Comparison of ENCODE assay signal across 30 cellular contexts in the genomic region with DNA sequence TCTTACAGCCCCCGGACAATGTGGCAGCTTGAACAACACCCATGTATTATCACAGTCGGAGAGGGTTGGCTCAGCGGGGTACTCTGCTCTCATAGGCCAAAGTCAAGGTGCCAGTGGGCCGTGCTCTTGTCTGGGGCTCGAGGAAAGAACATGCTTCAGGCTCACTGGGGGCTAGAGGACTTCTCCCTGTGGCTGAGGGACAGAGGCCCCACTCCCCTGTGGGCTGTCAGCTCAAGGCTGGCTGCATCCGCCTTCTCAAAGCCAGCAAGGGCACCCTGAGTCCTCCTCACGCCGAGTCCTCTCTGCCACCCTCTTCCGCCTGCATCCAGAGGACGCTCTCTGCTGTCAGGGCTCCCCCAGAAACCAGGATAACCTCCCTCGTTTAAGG.
DNase-seq lines count a peak whose midpoint lies in the region; ATAC-seq and TF ChIP-seq lines count a peak whose summit lies in the region.
"Had no signal": no experiment of that assay in that cellular context is flagged by ENCODE, and none has a peak within 500 bp of the region (broad histone marks: within the 10 kb centered on the region; RNA-seq: fewer than 3 reads in every experiment).

No MANE protein-coding gene starts in this region.

- H3K9ac ChIP-seq in smooth muscle cell (ENCODE audit: low read depth): no peak overlapping the region

- WGBS in smooth muscle cell (ENCODE audit: low lambda C conversion rate): 88% methylated on average over 11 of the region's 11 CpGs

- no peaks in the 10 kb centered on the region for H3K9me3 Mint-ChIP-seq in nephron
- H3K9me3 Mint-ChIP-seq: activated B cell treated with CpG ODN at 0.5 μM for 24 hours; activated T-cell treated with anti-CD3 and anti-CD28 coated beads, Interleukin-2, amount 50 U/mL, for 24 hours; CD4-positive, alpha-beta memory T cell; central memory CD8-positive, alpha-beta T cell; immature natural killer cell; mesothelial cell of epicardium; naive B cell had no signal

- H3K27me3 ChIP-seq in left ventricle myocardium inferior (ENCODE audit: low read depth) (peaks cover 13% of the 10 kb centered on the region), tibial artery (no peaks in the 10 kb centered on the region), smooth muscle cell (ENCODE audit: low read depth) (no peaks in the 10 kb centered on the region)

- H2AFZ ChIP-seq in smooth muscle cell (ENCODE audit: low read depth): no peak overlapping the region

- no peak overlapping the region for H3K4me3 ChIP-seq in left ventricle myocardium inferior
- no peak overlapping the region for H3K4me3 ChIP-seq in tibial artery
- no peak overlapping the region for H3K4me3 ChIP-seq in smooth muscle cell
- H3K4me3 ChIP-seq: esophagus squamous epithelium, left lung, SK-N-MC, skin epidermis had no signal

- intact Hi-C loops in left ventricle myocardium inferior (cut with micrococcal nuclease) (no loop called here), Right ventricle myocardium superior (cut with DNase I) (no loop called here), tibial artery (cut with DNase I; ENCODE audit: low total_unique reads) (no loop called here)

- H4K20me1 ChIP-seq in smooth muscle cell (ENCODE audit: low read depth): no peaks in the 10 kb centered on the region

- no peak for DNase-seq in left ventricle myocardium inferior
- no peak for DNase-seq in Right ventricle myocardium superior
- peak; percentile 31 for DNase-seq in ecto neural progenitor cell (ENCODE audit: low spot score)
- DNase-seq in tibial artery: no peak
- no peak for DNase-seq in inferior parietal cortex (ENCODE audit: extremely low spot score)
- DNase-seq in smooth muscle cell (lab: John Stamatoyannopoulos, UW; ENCODE audit: unreplicated experiment): no peak
- DNase-seq: activated B cell treated with CpG ODN at 0.5 μM for 24 hours; activated CD4-positive, alpha-beta T cell treated with anti-CD3 and anti-CD28 coated beads, Interleukin-2, amount 50 U/mL, for 1 hour; activated T-cell treated with anti-CD3 and anti-CD28 coated beads, Interleukin-2, amount 50 U/mL, for 24 hours; CD4-positive, alpha-beta memory T cell; dermis blood vessel endothelial cell; esophagus squamous epithelium; immature natural killer cell; Kasumi-1; naive B cell; NCI-H1417 treated with DMSO at 0.1 percent for 48 hours; NCI-H2081 treated with DMSO at 0.1 percent for 48 hours; NCI-H2227 treated with DMSO at 0.1 percent for 48 hours; NCI-H526; OCI-M1; stimulated activated naive CD4-positive, alpha-beta T cell had no signal

- no peak overlapping the region for H3K4me2 ChIP-seq in smooth muscle cell

- peak overlapping the region; percentile 65 for H3K27ac ChIP-seq in left ventricle myocardium inferior (replicated peaks)
- H3K27ac ChIP-seq in temporal lobe (ENCODE audit: low read depth, low read length): peak overlapping the region; percentile 47
- no peak overlapping the region for H3K27ac ChIP-seq in tibial artery
- H3K27ac ChIP-seq in smooth muscle cell (ENCODE audit: low read depth): no peak overlapping the region
- H3K27ac ChIP-seq: left lung, SK-N-MC had no signal

- H3K27ac Mint-ChIP-seq in nephron: peak overlapping the region in 2 of 3 experiments; percentile 23 to 95
- H3K27ac Mint-ChIP-seq: activated B cell treated with CpG ODN at 0.5 μM for 24 hours; activated naive CD8-positive, alpha-beta T cell; activated T-cell treated with anti-CD3 and anti-CD28 coated beads, Interleukin-2, amount 50 U/mL, for 24 hours; CD4-positive, alpha-beta memory T cell; immature natural killer cell; mesothelial cell of epicardium; naive B cell had no signal

- TF ChIP-seq CTCF in left ventricle myocardium inferior (IDR thresholded peaks at IDR 0.05; ENCODE audit: borderline replicate concordance) (no peak), nephron (IDR thresholded peaks at IDR 0.05; ENCODE audit: unreplicated experiment in 3 of 3) (no peak), tibial artery (IDR thresholded peaks at IDR 0.05) (no peak), smooth muscle cell (IDR thresholded peaks at IDR 0.05; ENCODE audit: borderline replicate concordance, insufficient read depth, poor library complexity, severe bottlenecking) (no peak)

- no peaks in the 10 kb centered on the region for H3F3A ChIP-seq in smooth muscle cell (ENCODE audit: low read depth)

- no peaks in the 10 kb centered on the region for H3K36me3 Mint-ChIP-seq in nephron (ENCODE audit: low read depth)
- H3K36me3 Mint-ChIP-seq: activated naive CD8-positive, alpha-beta T cell; CD4-positive, alpha-beta memory T cell; immature natural killer cell; mesothelial cell of epicardium; naive B cell had no signal

- H3K79me2 ChIP-seq in smooth muscle cell (ENCODE audit: low read depth): no peaks in the 10 kb centered on the region

- peaks cover 28% of the 10 kb centered on the region for H3K4me1 Mint-ChIP-seq in nephron
- H3K4me1 Mint-ChIP-seq: CD4-positive, alpha-beta memory T cell; central memory CD8-positive, alpha-beta T cell; immature natural killer cell; mesothelial cell of epicardium had no signal

- no peak for ATAC-seq in Right ventricle myocardium superior (ENCODE audit: poor library complexity)
- ATAC-seq: HCT116 had no signal

- peaks cover 3% of the 10 kb centered on the region for H3K27me3 Mint-ChIP-seq in nephron (ENCODE audit: low read depth)
- H3K27me3 Mint-ChIP-seq: central memory CD8-positive, alpha-beta T cell had no signal

- H3K4me3 Mint-ChIP-seq in nephron: no peak overlapping the region
- H3K4me3 Mint-ChIP-seq: activated B cell treated with CpG ODN at 0.5 μM for 24 hours; activated naive CD8-positive, alpha-beta T cell; activated T-cell treated with anti-CD3 and anti-CD28 coated beads, Interleukin-2, amount 50 U/mL, for 24 hours; CD4-positive, alpha-beta memory T cell; central memory CD8-positive, alpha-beta T cell; immature natural killer cell; mesothelial cell of epicardium; naive B cell had no signal

- H3K9me3 ChIP-seq in left ventricle myocardium inferior (replicated peaks): no peaks in the 10 kb centered on the region
- H3K9me3 ChIP-seq in tibial artery: no peaks in the 10 kb centered on the region
- H3K9me3 ChIP-seq in smooth muscle cell (replicated peaks; ENCODE audit: low read depth): no peaks in the 10 kb centered on the region
- H3K9me3 ChIP-seq: esophagus squamous epithelium, left lung had no signal

- peaks cover 31% of the 10 kb centered on the region for H3K4me1 ChIP-seq in left ventricle myocardium inferior
- peaks cover 4 to 39% (median 37%) of the 10 kb centered on the region in 4 donors for H3K4me1 ChIP-seq in tibial artery
- no peaks in the 10 kb centered on the region for H3K4me1 ChIP-seq in smooth muscle cell (ENCODE audit: low read depth)

- H3K36me3 ChIP-seq in left ventricle myocardium inferior (no peaks in the 10 kb centered on the region), tibial artery (no peaks in the 10 kb centered on the region), smooth muscle cell (ENCODE audit: low read depth) (no peaks in the 10 kb centered on the region)
- H3K36me3 ChIP-seq: esophagus squamous epithelium, left lung had no signal

Comparison
In these comparisons a context has a peak if more than half of its experiments do, and no peak if none do; other contexts are left out.
1. H3K27ac ChIP-seq: peak in left ventricle myocardium inferior (single experiment) and temporal lobe (single experiment); none in tibial artery (0 of 2) and smooth muscle cell (single experiment).